In the genomic region with DNA sequence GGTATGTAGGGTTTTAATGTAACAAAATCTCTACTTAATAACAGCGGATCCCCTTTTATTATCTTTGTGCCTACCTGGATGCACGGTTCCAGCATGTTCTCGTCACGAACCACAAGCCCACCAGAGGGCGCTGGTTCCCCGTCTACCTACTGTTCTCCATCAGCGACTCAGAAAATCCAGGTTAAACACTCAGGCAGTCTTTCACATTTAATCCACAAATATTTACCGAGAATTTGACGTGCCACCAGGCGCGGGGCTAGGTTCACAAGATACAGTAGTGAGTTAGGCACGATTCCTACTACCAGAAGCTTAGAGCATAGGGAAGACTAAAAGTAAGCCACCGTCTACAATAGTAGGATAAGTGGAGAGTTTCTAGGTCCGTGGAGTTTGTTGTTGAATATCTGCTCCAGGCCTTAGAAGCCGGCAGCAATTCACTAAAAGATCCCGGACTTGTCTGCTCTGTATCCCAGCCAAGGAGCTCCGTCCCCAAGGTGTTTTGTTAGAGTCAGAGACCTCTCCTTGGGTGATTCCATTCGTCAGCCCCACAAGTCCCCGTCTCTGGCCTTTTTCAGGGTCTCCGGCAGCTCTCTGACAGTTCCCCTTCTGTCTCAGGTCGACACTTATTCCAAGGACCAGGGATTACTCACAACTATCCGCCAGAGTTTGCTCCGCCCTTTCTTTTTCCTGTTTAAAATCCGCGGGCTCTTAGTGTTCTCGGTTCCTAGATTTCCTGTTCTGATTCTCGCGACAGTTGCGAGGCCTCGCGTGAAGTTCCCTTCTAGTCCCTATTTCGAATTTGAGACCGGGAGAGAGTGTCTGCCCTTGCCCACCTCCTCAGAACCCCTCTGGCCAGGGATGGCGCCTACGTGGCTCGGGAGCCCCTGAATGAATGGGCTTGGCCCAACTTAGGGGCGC, we compare ENCODE assay signal across 8 cellular contexts. TPM values are rescaled to one million over a fixed set of nuclear protein-coding genes. Genes with fewer than 3 reads are reported as not detected.
DNase-seq lines count a peak whose midpoint lies in the region; ATAC-seq and TF ChIP-seq lines count a peak whose summit lies in the region.

No MANE protein-coding gene starts in this region.

- peak; percentile 70 for ATAC-seq in CD4-positive, alpha-beta T cell (ENCODE audit: poor library complexity)
- ATAC-seq in GM19438 (IDR thresholded peaks at IDR 0.05; ENCODE audit: low read depth, unreplicated experiment): peak; percentile 46
- ATAC-seq in memory B cell (ENCODE audit: low read depth): peak; percentile 72

- peaks cover 20% of the 10 kb centered on the region for H3K27me3 Mint-ChIP-seq in CD4-positive, alpha-beta T cell
- H3K27me3 Mint-ChIP-seq in activated CD4-positive, alpha-beta memory T cell treated with anti-CD3 and anti-CD28 coated beads, Interleukin-2, amount 10 ng/mL, durations not matched to agents 7 days and 5 days: peaks cover 23% of the 10 kb centered on the region
- peaks cover 9% of the 10 kb centered on the region for H3K27me3 Mint-ChIP-seq in memory B cell

- no peaks in the 10 kb centered on the region for H3K9me3 ChIP-seq in CD4-positive, alpha-beta T cell (ENCODE audit: control insufficient read depth, low read length)

- peaks cover 31% of the 10 kb centered on the region for H3K4me1 Mint-ChIP-seq in CD4-positive, alpha-beta T cell (ENCODE audit: low read depth)
- peaks cover 48% of the 10 kb centered on the region for H3K4me1 Mint-ChIP-seq in activated CD4-positive, alpha-beta memory T cell treated with anti-CD3 and anti-CD28 coated beads, Interleukin-2, amount 10 ng/mL, durations not matched to agents 7 days and 5 days
- H3K4me1 Mint-ChIP-seq in memory B cell: peaks cover 16% of the 10 kb centered on the region

- peak; percentile 98 for TF ChIP-seq CTCF in CD4-positive, alpha-beta T cell (IDR thresholded peaks at IDR 0.05)

- H3K27ac ChIP-seq in CD4-positive, alpha-beta T cell (ENCODE audit: low read depth, low read length): peak overlapping the region; percentile 88

- CTCF ChIA-PET in CD4-positive, alpha-beta T cell (lab: Charles Lee): interaction anchor here (0.8 to 5.6 kb wide), 7 partner anchors 9 to 82 kb away, joined by 3 to 45 read pairs (median 5); no protein-coding TSS in a partner anchor
- CTCF ChIA-PET in activated CD4-positive, alpha-beta memory T cell treated with anti-CD3 and anti-CD28 coated beads, Interleukin-2, amount 10 ng/mL, durations not matched to agents 7 days and 5 days (lab: Charles Lee): interaction anchor here (0.5 to 23.6 kb wide), 11 partner anchors 9 to 992 kb away, joined by 3 to 515 read pairs (median 5); a partner anchor contains a TSS

- H3K27me3 ChIP-seq in CD4-positive, alpha-beta T cell (ENCODE audit: control insufficient read depth, insufficient read depth, low read length): peaks cover 27% of the 10 kb centered on the region

- H3K4me3 Mint-ChIP-seq in CD4-positive, alpha-beta T cell: peak overlapping the region; percentile 95
- H3K4me3 Mint-ChIP-seq in activated CD4-positive, alpha-beta memory T cell treated with anti-CD3 and anti-CD28 coated beads, Interleukin-2, amount 10 ng/mL, durations not matched to agents 7 days and 5 days: peak overlapping the region; percentile 84
- H3K4me3 Mint-ChIP-seq in memory B cell: peak overlapping the region; percentile 93

- no peaks in the 10 kb centered on the region for H3K9me3 Mint-ChIP-seq in CD4-positive, alpha-beta T cell
- no peaks in the 10 kb centered on the region for H3K9me3 Mint-ChIP-seq in activated CD4-positive, alpha-beta memory T cell treated with anti-CD3 and anti-CD28 coated beads, Interleukin-2, amount 10 ng/mL, durations not matched to agents 7 days and 5 days
- no peaks in the 10 kb centered on the region for H3K9me3 Mint-ChIP-seq in memory B cell

- intact Hi-C loops in CD4-positive, alpha-beta T cell (cut with DNase I, micrococcal nuclease): loop anchor here (1.0 to 10.0 kb wide), 5 partner anchors 8 to 295 kb away; a partner anchor contains a TSS

- POLR2A ChIA-PET in CD4-positive, alpha-beta T cell (lab: Charles Lee): interaction anchor here (0.9 to 2.4 kb wide), 3 partner anchors 17 to 64 kb away, joined by 3 to 21 read pairs (median 15); a partner anchor contains a TSS
- POLR2A ChIA-PET in activated CD4-positive, alpha-beta memory T cell treated with anti-CD3 and anti-CD28 coated beads, Interleukin-2, amount 10 ng/mL, durations not matched to agents 7 days and 5 days (lab: Charles Lee): interaction anchor here (0.7 to 6.4 kb wide), 8 partner anchors 10 to 82 kb away, joined by 3 to 44 read pairs (median 4); a partner anchor contains a TSS

- peak; percentile 79 to 91 (median 86) for DNase-seq in CD4-positive, alpha-beta T cell
- DNase-seq in HK-2 (ENCODE audit: unreplicated experiment): peak; percentile 97
- peak; percentile 64 for DNase-seq in NCI-H774 (lab: John Stamatoyannopoulos, UW)
- DNase-seq in activated CD4-positive, alpha-beta memory T cell treated with anti-CD3 and anti-CD28 coated beads, Interleukin-2, amount 10 ng/mL, durations not matched to agents 7 days and 5 days: peak; percentile 91
- peak; percentile 90 for DNase-seq in effector CD8-positive, alpha-beta T cell (lab: John Stamatoyannopoulos, UW)
- peak; percentile 95 to 96 for DNase-seq in memory B cell (ENCODE audit: low spot score in 2 of 2)
- peak; percentile 83 for DNase-seq in stimulated activated CD8-positive, alpha-beta memory T cell treated with anti-CD3 and anti-CD28 coated beads, Interleukin-12 subunit alpha, Interleukin-12 subunit beta, amount 100 ng/mL, for 1 hour (ENCODE audit: low read depth)

- H3K36me3 Mint-ChIP-seq in CD4-positive, alpha-beta T cell (ENCODE audit: low read depth): peaks cover 4% of the 10 kb centered on the region
- H3K36me3 Mint-ChIP-seq in activated CD4-positive, alpha-beta memory T cell treated with anti-CD3 and anti-CD28 coated beads, Interleukin-2, amount 10 ng/mL, durations not matched to agents 7 days and 5 days (ENCODE audit: low read depth): peaks cover 13% of the 10 kb centered on the region
- no peaks in the 10 kb centered on the region for H3K36me3 Mint-ChIP-seq in memory B cell

- peak overlapping the region; percentile 81 for H3K27ac Mint-ChIP-seq in CD4-positive, alpha-beta T cell
- peak overlapping the region; percentile 83 for H3K27ac Mint-ChIP-seq in activated CD4-positive, alpha-beta memory T cell treated with anti-CD3 and anti-CD28 coated beads, Interleukin-2, amount 10 ng/mL, durations not matched to agents 7 days and 5 days
- H3K27ac Mint-ChIP-seq in memory B cell: peak overlapping the region; percentile 86

RNA-seq across cellular contexts. Expression of a gene that starts 1.5 kb away (rescaled TPM):
- not detected for total RNA-seq in CD4-positive, alpha-beta T cell
- total RNA-seq in activated CD4-positive, alpha-beta memory T cell treated with anti-CD3 and anti-CD28 coated beads, Interleukin-2, amount 10 ng/mL, durations not matched to agents 7 days and 5 days: under 1 TPM; 0.35 to 0.53 TPM

RNA-seq across cellular contexts. Expression of a gene that starts 29.3 kb away (rescaled TPM):
- total RNA-seq in CD4-positive, alpha-beta T cell: 10 to 100 TPM; 43.2 to 48.3 TPM
- 10 to 100 TPM; 91.4 to 95.0 TPM for total RNA-seq in activated CD4-positive, alpha-beta memory T cell treated with anti-CD3 and anti-CD28 coated beads, Interleukin-2, amount 10 ng/mL, durations not matched to agents 7 days and 5 days

RNA-seq across cellular contexts. Expression of a gene that starts 29.4 kb away (rescaled TPM):
- 1 to 10 TPM; 1.7 to 3.1 TPM for total RNA-seq in CD4-positive, alpha-beta T cell
- 1 to 10 TPM; 1.1 to 1.9 TPM for total RNA-seq in activated CD4-positive, alpha-beta memory T cell treated with anti-CD3 and anti-CD28 coated beads, Interleukin-2, amount 10 ng/mL, durations not matched to agents 7 days and 5 days

Comparison
In these comparisons a context has a peak if more than half of its experiments do, and no peak if none do; other contexts are left out.
1. Peak in every context shown above with its lines: DNase-seq, ATAC-seq and H3K27ac ChIP-seq.